ENCODE assay signal across 1 cellular context in genomic region chr5:149632311-149633251, GRCh38.
TF ChIP-seq lines count a peak whose summit lies in the region.

No MANE protein-coding gene starts in this region.

TF ChIP-seq in GM23338, 12 proteins besides CTCF, POLR2A, EP300 and RAD21 (continued from another document):
- no peak for TF ChIP-seq REST (IDR thresholded peaks at IDR 0.05; ENCODE audit: unreplicated experiment)
